In the genomic region with DNA sequence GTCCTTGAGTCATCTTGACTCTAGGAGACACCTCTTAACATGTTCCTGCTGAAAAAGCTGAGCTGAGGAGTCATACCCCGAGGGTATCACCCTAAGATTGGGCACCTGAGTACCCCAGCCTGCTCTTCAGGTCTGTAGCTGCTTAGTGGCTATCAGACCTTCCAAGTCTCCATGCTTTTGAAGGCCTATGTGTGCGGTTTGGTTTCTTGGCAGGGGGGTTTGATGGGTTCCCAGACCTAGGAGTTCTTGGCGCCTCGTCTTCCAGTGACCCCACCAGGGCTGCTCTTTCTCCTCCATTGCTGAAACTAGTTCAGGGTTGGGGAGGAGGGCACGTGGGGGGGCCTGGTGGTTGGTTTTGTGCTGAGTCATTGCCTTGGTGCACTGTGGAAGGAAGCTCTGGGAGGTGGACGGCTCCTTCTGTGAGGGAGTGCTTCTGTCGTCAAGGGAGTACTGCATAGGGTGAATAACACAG, we compare ENCODE assay signal across 11 cellular contexts. TPM values are rescaled to one million over a fixed set of nuclear protein-coding genes. Genes with fewer than 3 reads are reported as not detected.
DNase-seq lines count a peak whose midpoint lies in the region; ATAC-seq, FAIRE-seq and TF ChIP-seq lines count a peak whose summit lies in the region.
"Had no signal": no experiment of that assay in that cellular context is flagged by ENCODE, and none has a peak within 500 bp of the region (broad histone marks: within the 10 kb centered on the region; RNA-seq: fewer than 3 reads in every experiment).

No MANE protein-coding gene starts in this region.

- DNase-seq in ELR (ENCODE audit: low read depth) (peak; percentile 73), MV-4-11 (lab: John Stamatoyannopoulos, UW) (peak; percentile 65), bronchial epithelial cell (ENCODE audit: low read depth) (peak; percentile 54), NCI-H146 (lab: John Stamatoyannopoulos, UW) (no peak), NCI-H1105 treated with DMSO at 0.1 percent for 48 hours (lab: John Stamatoyannopoulos, UW) (no peak), ACHN (no peak)

- in situ Hi-C loops in ACHN (cut with HindIII; ENCODE audit: low pct_ligation_motif_present, low pct_unique_long_range_greater_than_20kb, low sequenced_read_pairs) = no loop called here

- no peak for ATAC-seq in HG03565 (IDR thresholded peaks at IDR 0.05; ENCODE audit: unreplicated experiment)

- no peaks in the 10 kb centered on the region for H3K9me3 ChIP-seq in neutrophil
- H3K9me3 ChIP-seq: HAP-1, tibial nerve had no signal

- TF ChIP-seq CTCF in bronchial epithelial cell (IDR thresholded peaks at IDR 0.05; ENCODE audit: insufficient read depth, low read length, severe bottlenecking) (no peak), neutrophil (IDR thresholded peaks at IDR 0.05) (no peak)

- peaks cover 78 to 88% of the 10 kb centered on the region in 2 experiments for H3K4me1 ChIP-seq in neutrophil (ENCODE audit: control insufficient read depth in 1 of 2, insufficient read depth in 1 of 2, low read depth in 1 of 2, low read length in 1 of 2)

- H3K4me3 ChIP-seq in bronchial epithelial cell (ENCODE audit: low read depth, low read length) = no peak overlapping the region
- peak overlapping the region; percentile 21 to 35 for H3K4me3 ChIP-seq in neutrophil (ENCODE audit: low read depth in 1 of 2, low read length in 1 of 2)
- H3K4me3 ChIP-seq: cardiac muscle cell, HAP-1, tibial nerve had no signal

- no peak for FAIRE-seq in bronchial epithelial cell (lab: Jason Lieb, UNC)

- peak overlapping the region; percentile 67 for H3K27ac ChIP-seq in neutrophil
- H3K27ac ChIP-seq: cardiac muscle cell had no signal

- H3K27me3 ChIP-seq in bronchial epithelial cell (ENCODE audit: control insufficient read depth, insufficient read depth, low read length) (no peaks in the 10 kb centered on the region), neutrophil (no peaks in the 10 kb centered on the region)
- H3K27me3 ChIP-seq: cardiac muscle cell, tibial nerve had no signal

- peaks cover 3% of the 10 kb centered on the region for H3K36me3 ChIP-seq in bronchial epithelial cell (ENCODE audit: control insufficient read depth, insufficient read depth, low read length)
- H3K36me3 ChIP-seq in neutrophil = peaks cover 29% of the 10 kb centered on the region
- H3K36me3 ChIP-seq: cardiac muscle cell had no signal

RNA-seq across cellular contexts. Expression of gene IGF2R, which starts 20.1 kb away (rescaled TPM):
- total RNA-seq in bronchial epithelial cell = 109 and 220 TPM in 2 replicates

Comparison
In these comparisons a context has a peak if more than half of its experiments do, and no peak if none do; other contexts are left out.
1. DNase-seq: peak in ELR (single experiment), MV-4-11 (single experiment) and bronchial epithelial cell (single experiment); none in NCI-H146 (single experiment), NCI-H1105 treated with DMSO at 0.1 percent for 48 hours (single experiment) and ACHN (single experiment).